1 cellular context compared by ENCODE assay signal in genomic region chr3:129121792-129122696, GRCh38.
TF ChIP-seq lines count a peak whose summit lies in the region.

RAB43 (minus strand) TSS chr3:129121804; CDS start chr3:129121489, 315 bp downstream.

TF ChIP-seq in HepG2, 621 proteins besides CTCF, POLR2A, EP300 and RAD21 (continued from another document and continues in another):
- TF ChIP-seq ZNF691 (CRISPR knock-in tag; IDR thresholded peaks at IDR 0.05; ENCODE audit: borderline replicate concordance, low read depth) (no peak), ARNT (IDR thresholded peaks at IDR 0.05) (no peak), SATB2 (CRISPR knock-in tag; IDR thresholded peaks at IDR 0.05) (no peak), ZNF276 (CRISPR knock-in tag; IDR thresholded peaks at IDR 0.05; ENCODE audit: low read depth) (0 out of 2 replicates have a peak, but pooled peaks have one; percentile 10), ZNF274 (CRISPR knock-in tag; IDR thresholded peaks at IDR 0.05) (0 out of 2 replicates have a peak, but pooled peaks have one; percentile 36), ZSCAN22 (CRISPR knock-in tag; IDR thresholded peaks at IDR 0.05) (no peak), FOSL2 (CRISPR knock-in tag; IDR thresholded peaks at IDR 0.05) (peak; percentile 74; the same call in 1 of the 2 replicates), SAP130 (CRISPR knock-in tag; IDR thresholded peaks at IDR 0.05; ENCODE audit: low read depth) (no peak), ZNF282 (IDR thresholded peaks at IDR 0.05; ENCODE audit: partially characterized antibody) (no peak), GABPB1 (CRISPR knock-in tag; IDR thresholded peaks at IDR 0.05) (no peak; the same call in none of the 2 replicates), SCMH1 (CRISPR knock-in tag; IDR thresholded peaks at IDR 0.05; ENCODE audit: borderline replicate concordance) (no peak), E2F1 (CRISPR knock-in tag; IDR thresholded peaks at IDR 0.05) (no peak), SNAPC4 (CRISPR knock-in tag; IDR thresholded peaks at IDR 0.05) (no peak), THAP9 (CRISPR knock-in tag; IDR thresholded peaks at IDR 0.05; ENCODE audit: borderline replicate concordance) (peak; percentile 55; the same call in 1 of the 2 replicates), POGK (CRISPR knock-in tag; conservative IDR thresholded peaks at IDR 0.05) (peak; percentile 66; the same call in 1 of the 2 replicates), ZNF580 (CRISPR knock-in tag; IDR thresholded peaks at IDR 0.05; ENCODE audit: borderline replicate concordance, low read depth) (no peak), CBX1 (IDR thresholded peaks at IDR 0.05; ENCODE audit: low read depth) (peak; percentile 21), XRCC5 (optimal IDR thresholded peaks at IDR 0.05; ENCODE audit: low read length) (peak; percentile 18), ZNF768 (CRISPR knock-in tag; IDR thresholded peaks at IDR 0.05) (0 out of 2 replicates have a peak, but pooled peaks have one; percentile 10), NR2F6 (IDR thresholded peaks at IDR 0.05) (no peak), NR2F6 (CRISPR knock-in tag; IDR thresholded peaks at IDR 0.05) (no peak), GPN1 (CRISPR knock-in tag; IDR thresholded peaks at IDR 0.05; ENCODE audit: borderline replicate concordance) (no peak), SMAD9 (CRISPR knock-in tag; IDR thresholded peaks at IDR 0.05) (no peak), GLMP (CRISPR knock-in tag; IDR thresholded peaks at IDR 0.05; ENCODE audit: borderline replicate concordance) (no peak), SPEN (CRISPR knock-in tag; IDR thresholded peaks at IDR 0.05; ENCODE audit: low read depth) (peak; percentile 49), KDM6A (CRISPR knock-in tag; IDR thresholded peaks at IDR 0.05; ENCODE audit: low read depth) (no peak), TBP (CRISPR knock-in tag; IDR thresholded peaks at IDR 0.05) (no peak), RERE (CRISPR knock-in tag; IDR thresholded peaks at IDR 0.05; ENCODE audit: low read depth) (no peak), HNRNPK (IDR thresholded peaks at IDR 0.05; ENCODE audit: low read depth, low read length, poor library complexity, severe bottlenecking) (peak; percentile 93), MXD3 (CRISPR knock-in tag; IDR thresholded peaks at IDR 0.05) (no peak)
